Comparison of ENCODE assay signal across 14 cellular contexts in genomic region chr4:122364700-122365404, GRCh38. TPM values are rescaled to one million over a fixed set of nuclear protein-coding genes. Genes with fewer than 3 reads are reported as not detected.
A peak's percentile ranks its signal among the peaks of the same experiment; 100 is the strongest.
DNase-seq lines count a peak whose midpoint lies in the region; ATAC-seq, FAIRE-seq and TF ChIP-seq lines count a peak whose summit lies in the region.
"Had no signal": no experiment of that assay in that cellular context is flagged by ENCODE, and none has a peak within 500 bp of the region (broad histone marks: within the 10 kb centered on the region; RNA-seq: fewer than 3 reads in every experiment).

No MANE protein-coding gene starts in this region.

- H3K18ac ChIP-seq in H1 (ENCODE audit: extremely low read depth, low read length), result no peak overlapping the region; the same call in 1 of the 2 replicates

- no peaks in the 10 kb centered on the region for H3K79me1 ChIP-seq in H1 (ENCODE audit: low read depth, low read length)

- no peak overlapping the region for H2AK5ac ChIP-seq in H1 (ENCODE audit: low read depth, low read length)

- no peaks in the 10 kb centered on the region for H4K20me1 ChIP-seq in H1 (replicated peaks in 1 of 2; ENCODE audit: control insufficient read depth in 1 of 2, insufficient read depth in 2 of 2, low read length in 2 of 2)

- H2BK12ac ChIP-seq in H1 (ENCODE audit: low read depth, low read length), result 0 out of 2 replicates have a peak overlapping the region, but pooled peaks have one; percentile 12

- H3K27me3 ChIP-seq in H1 (replicated peaks in 1 of 4; ENCODE audit: control insufficient read depth in 3 of 4, extremely low read depth in 1 of 4, insufficient read depth in 3 of 4, low read length in 3 of 4), result no peaks in the 10 kb centered on the region

- no peak overlapping the region for H2BK15ac ChIP-seq in H1 (ENCODE audit: low read length)

- H4K8ac ChIP-seq in H1 (ENCODE audit: extremely low read depth, insufficient read depth, low read length), result peak overlapping the region; percentile 94

- peak overlapping the region; percentile 8; the same call in 1 of the 2 replicates for H2BK5ac ChIP-seq in H1 (ENCODE audit: low read depth, low read length)

- peak; percentile 19 for DNase-seq in stimulated activated CD4-positive, alpha-beta T cell treated with anti-CD3 and anti-CD28 coated beads, Interleukin-15, amount 100 ng/mL, for 24 hours
- DNase-seq in stimulated activated CD4-positive, alpha-beta T cell treated with anti-CD3 and anti-CD28 coated beads, Interleukin-2, amount 100 ng/mL, for 48 hours, result no peak
- DNase-seq in NCI-H748 treated with DMSO at 0.1 percent for 48 hours (lab: John Stamatoyannopoulos, UW) (peak; percentile 38), H1 (ENCODE audit: low read depth in 1 of 2, low spot score in 2 of 2) (peak in 1 of 2 experiments; percentile 47), amniotic stem cell (lab: John Stamatoyannopoulos, UW) (no peak), NCI-H446 (lab: John Stamatoyannopoulos, UW) (no peak), ecto neural progenitor cell (ENCODE audit: low spot score) (no peak)
- DNase-seq: AML-193, GF-D8, KG1, NCI-H1436 had no signal

- H3K9ac ChIP-seq in H1 (replicated peaks in 1 of 4; ENCODE audit: extremely low read depth in 1 of 4, low read depth in 3 of 4, low read length in 3 of 4), result no peak overlapping the region

- no peak overlapping the region for H2BK120ac ChIP-seq in H1 (replicated peaks; ENCODE audit: low read depth, low read length)

- H3K56ac ChIP-seq in H1 (replicated peaks; ENCODE audit: insufficient read length, low read depth, low read length), result no peak overlapping the region

- peak overlapping the region; percentile 13 to 21; a peak in 1 of 4 replicates for H3K4me2 ChIP-seq in H1 (ENCODE audit: insufficient read depth in 1 of 2, low read depth in 2 of 2, low read length in 2 of 2)

- TF ChIP-seq CTCF in H1 (IDR thresholded peaks at IDR 0.05; ENCODE audit: control extremely low read depth in 1 of 3, insufficient read depth in 1 of 3, low read depth in 1 of 3, low read length in 3 of 3), result no peak

- no peak overlapping the region for H3K27ac ChIP-seq in H1 (ENCODE audit: low read depth, low read length)

- peaks cover 0 to 4% (median under 1%) of the 10 kb centered on the region in 4 experiments; a peak in 1 of 7 replicates for H3K4me1 ChIP-seq in H1 (replicated peaks in 1 of 4; ENCODE audit: control insufficient read depth in 3 of 4, insufficient read depth in 4 of 4, low read length in 3 of 4)

- no peak for TF ChIP-seq RAD21 in H1 (IDR thresholded peaks at IDR 0.05 in 1 of 2, conservative IDR thresholded peaks at IDR 0.05 in 1 of 2; ENCODE audit: low read depth in 2 of 2, low read length in 2 of 2)

- no peak overlapping the region for H2BK20ac ChIP-seq in H1 (ENCODE audit: low read length)

- H3K23ac ChIP-seq in H1 (ENCODE audit: insufficient read length), result no peak overlapping the region

- POLR2A ChIA-PET in H1 (lab: Charles Lee; ENCODE audit: partially characterized antibody), result no interaction called here

- no peak overlapping the region for H2AFZ ChIP-seq in H1 (ENCODE audit: low read length)

- no peak for TF ChIP-seq EP300 in H1 (IDR thresholded peaks at IDR 0.05; ENCODE audit: borderline replicate concordance in 1 of 2, low read depth in 2 of 2, low read length in 2 of 2)

- no peaks in the 10 kb centered on the region for H3K23me2 ChIP-seq in H1 (ENCODE audit: low read depth, low read length)

- no peak for ATAC-seq in HG03469 (IDR thresholded peaks at IDR 0.05; ENCODE audit: unreplicated experiment)

- no peak overlapping the region for H3K4ac ChIP-seq in H1 (replicated peaks; ENCODE audit: insufficient read length, low read depth, low read length)

- no peak overlapping the region for H3K14ac ChIP-seq in H1 (ENCODE audit: insufficient read length)

- H4K5ac ChIP-seq in H1 (ENCODE audit: insufficient read length, low read depth, low read length), result no peak overlapping the region

- peaks cover 0 to 7% (median 2%) of the 10 kb centered on the region in 4 experiments; a peak in 2 of 8 replicates for H3K36me3 ChIP-seq in H1 (ENCODE audit: control insufficient read depth in 2 of 4, insufficient read depth in 4 of 4, low read length in 3 of 4)

- no peak overlapping the region for H4K91ac ChIP-seq in H1 (replicated peaks; ENCODE audit: insufficient read length, low read length)

- no peak for TF ChIP-seq POLR2A in H1 (IDR thresholded peaks at IDR 0.05; ENCODE audit: control extremely low read depth in 1 of 2, low read depth in 2 of 2, low read length in 2 of 2)

- CTCF ChIA-PET in H1 (lab: Charles Lee; ENCODE audit: partially characterized antibody), result interaction anchor here (0.7 to 3.1 kb wide), 4 partner anchors 213 to 564 kb away, joined by 3 to 14 read pairs (median 6); no protein-coding TSS in a partner anchor

- WGBS in H1 (ENCODE audit: extremely low coverage in 1 of 2, insufficient coverage in 1 of 2, insufficient read length in 1 of 2, insufficient replicate concordance in 2 of 2, low coverage in 1 of 2, low lambda C conversion rate in 2 of 2, missing lambda C conversion rate in 1 of 2), 2 experiments, result 86% methylated on average over 18 of the region's 18 CpGs; no CpG with 5 or more reads in 1 of the 2 experiments

- H3K4me3 ChIP-seq in H1 (ENCODE audit: extremely low read depth in 1 of 4, insufficient read depth in 2 of 4, low read depth in 3 of 4, low read length in 4 of 4), result no peak overlapping the region

- no peaks in the 10 kb centered on the region for H3K79me2 ChIP-seq in H1 (ENCODE audit: control insufficient read depth in 1 of 2, insufficient read depth in 2 of 2, low read length in 2 of 2)

- FAIRE-seq in H1 (lab: Jason Lieb, UNC), result no peak
- FAIRE-seq: colon, keratinocyte had no signal

- no peaks in the 10 kb centered on the region for H3K9me3 ChIP-seq in H1 (ENCODE audit: insufficient read depth in 2 of 2, low read depth in 1 of 2, low read length in 1 of 2)

TF ChIP-seq in H1, 55 proteins besides CTCF, POLR2A, EP300 and RAD21:
- TF ChIP-seq TBP (IDR thresholded peaks at IDR 0.05; ENCODE audit: low read depth, low read length) (no peak), YY1 (IDR thresholded peaks at IDR 0.05; ENCODE audit: low read depth, low read length) (0 out of 2 replicates have a peak, but pooled peaks have one; percentile 50), CHD2 (IDR thresholded peaks at IDR 0.05; ENCODE audit: low read length) (no peak), GTF2F1 (IDR thresholded peaks at IDR 0.05; ENCODE audit: borderline replicate concordance, low read depth, low read length) (no peak), HDAC2 (IDR thresholded peaks at IDR 0.05; ENCODE audit: borderline replicate concordance in 1 of 2, low read depth in 2 of 2, low read length in 2 of 2) (no peak), SP1 (IDR thresholded peaks at IDR 0.05; ENCODE audit: low read depth, low read length) (no peak)

RNA-seq across cellular contexts. Expression of gene ADAD1, which starts 14.0 kb away (rescaled TPM):
- not detected in 2 replicates for total RNA-seq in H1 (2021; fragmentation: NEBNext Ultra II Directional; extraction: Animal tissue kit (Norgen Biotek cat#: 25700))
- not detected in 2 replicates for polyA plus RNA-seq in H1 (2011; rRNA removed)
- not detected for polyA plus RNA-seq in H1 (2011; cell fraction: cytosol; rRNA removed)
- not detected for polyA plus RNA-seq in H1 (2011; cell fraction: nucleus; rRNA removed)
- not detected in 4 replicates for polyA plus RNA-seq in H1 (2012, experiment 1 of 2)
- not detected for polyA plus RNA-seq in H1 (2012, experiment 2 of 2)
- not detected for polyA plus RNA-seq in H1 (2013, experiment 1 of 2)
- polyA plus RNA-seq in H1 (2013, experiment 2 of 2), result not detected
- polyA minus RNA-seq in H1 (2011; rRNA and poly(A)+ RNA removed), result not detected in 2 replicates
- not detected for polyA minus RNA-seq in H1 (2011; cell fraction: cytosol; rRNA and poly(A)+ RNA removed)
- not detected for polyA minus RNA-seq in H1 (2011; cell fraction: nucleus; rRNA and poly(A)+ RNA removed)
- polyA plus RNA-seq: keratinocyte had no signal

Comparison
In these comparisons a context has a peak if more than half of its experiments do, and no peak if none do; other contexts are left out.
1. DNase-seq: peak in stimulated activated CD4-positive, alpha-beta T cell treated with anti-CD3 and anti-CD28 coated beads, Interleukin-15, amount 100 ng/mL, for 24 hours (single experiment) and NCI-H748 treated with DMSO at 0.1 percent for 48 hours (single experiment); none in stimulated activated CD4-positive, alpha-beta T cell treated with anti-CD3 and anti-CD28 coated beads, Interleukin-2, amount 100 ng/mL, for 48 hours (0 of 2), amniotic stem cell (single experiment), NCI-H446 (0 of 2) and ecto neural progenitor cell (single experiment).